Comparison of ENCODE assay signal across 12 cellular contexts in the genomic region with DNA sequence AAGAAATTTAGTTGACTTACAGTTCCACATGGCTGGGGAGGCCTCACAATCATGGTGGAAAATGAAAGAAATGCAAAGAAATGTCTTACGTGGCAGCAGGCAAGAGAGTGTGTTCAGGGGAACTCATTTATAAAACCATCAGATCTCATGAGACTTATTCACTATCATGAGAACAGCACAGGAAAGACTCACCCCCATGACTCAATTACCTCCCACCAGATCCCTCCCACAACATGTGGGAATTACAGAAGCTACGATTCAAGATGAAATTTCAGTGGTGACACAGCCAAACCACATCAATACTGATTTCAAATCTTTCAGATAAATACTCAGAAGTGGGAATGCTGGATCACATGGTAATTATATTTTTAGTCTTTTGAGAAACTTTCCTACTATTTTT.
"Had no signal": no experiment of that assay in that cellular context is flagged by ENCODE, and none has a peak within 500 bp of the region (broad histone marks: within the 10 kb centered on the region; RNA-seq: fewer than 3 reads in every experiment).

No MANE protein-coding gene starts in this region.

- ATAC-seq: activated CD8-positive, alpha-beta memory T cell treated with anti-CD3 and anti-CD28 coated beads, Interleukin-2, amount 10 ng/mL, durations not matched to agents 7 days and 5 days; foreskin keratinocyte; heart left ventricle; natural killer cell; right cardiac atrium had no signal

- H3K4me1 Mint-ChIP-seq: activated CD8-positive, alpha-beta memory T cell treated with anti-CD3 and anti-CD28 coated beads, Interleukin-2, amount 10 ng/mL, durations not matched to agents 7 days and 5 days; natural killer cell had no signal

- H3K27me3 Mint-ChIP-seq: activated CD4-positive, alpha-beta T cell treated with anti-CD3 and anti-CD28 coated beads, Interleukin-2, amount 10 ng/mL, durations not matched to agents 7 days and 5 days; activated CD8-positive, alpha-beta memory T cell treated with anti-CD3 and anti-CD28 coated beads, Interleukin-2, amount 10 ng/mL, durations not matched to agents 7 days and 5 days had no signal

- H3K4me3 Mint-ChIP-seq: activated CD4-positive, alpha-beta T cell treated with anti-CD3 and anti-CD28 coated beads, Interleukin-2, amount 10 ng/mL, durations not matched to agents 7 days and 5 days; activated CD8-positive, alpha-beta memory T cell treated with anti-CD3 and anti-CD28 coated beads, Interleukin-2, amount 10 ng/mL, durations not matched to agents 7 days and 5 days; natural killer cell had no signal

- H3K27ac Mint-ChIP-seq: activated CD4-positive, alpha-beta T cell treated with anti-CD3 and anti-CD28 coated beads, Interleukin-2, amount 10 ng/mL, durations not matched to agents 7 days and 5 days; activated CD8-positive, alpha-beta memory T cell treated with anti-CD3 and anti-CD28 coated beads, Interleukin-2, amount 10 ng/mL, durations not matched to agents 7 days and 5 days; natural killer cell had no signal

- H3K36me3 Mint-ChIP-seq: natural killer cell had no signal

- FAIRE-seq: endothelial cell of umbilical vein, islet of Langerhans had no signal

- DNase-seq: activated CD4-positive, alpha-beta T cell treated with anti-CD3 and anti-CD28 coated beads, Interleukin-2, amount 10 ng/mL, durations not matched to agents 7 days and 5 days; activated CD8-positive, alpha-beta memory T cell treated with anti-CD3 and anti-CD28 coated beads, Interleukin-2, amount 10 ng/mL, durations not matched to agents 7 days and 5 days; colonic mucosa; foreskin keratinocyte; heart left ventricle; natural killer cell; posterior cingulate gyrus; right cardiac atrium; tibial artery; WERI-Rb-1 had no signal
